In the genomic region with DNA sequence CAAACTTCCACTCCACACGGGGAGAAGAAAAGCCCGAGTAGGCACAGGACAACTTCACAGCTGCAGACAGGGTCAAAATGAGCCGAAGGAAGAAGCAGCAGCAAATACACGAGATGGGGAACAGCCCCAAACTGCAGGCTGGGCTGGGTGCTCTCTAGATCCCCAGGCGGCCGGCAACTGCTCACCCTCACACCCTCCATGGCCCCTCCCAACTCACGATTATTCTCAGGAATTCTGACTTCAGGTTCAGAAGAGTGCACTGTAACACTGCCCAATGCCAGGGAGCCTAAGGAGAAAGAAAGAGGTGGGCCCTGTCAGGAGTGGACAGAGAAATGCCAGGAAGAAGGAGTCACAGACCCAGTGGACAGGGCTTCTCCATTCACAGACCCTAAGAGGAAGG, we compare ENCODE assay signal across 30 cellular contexts. TPM values are rescaled to one million over a fixed set of nuclear protein-coding genes. Genes with fewer than 3 reads are reported as not detected.
"Had no signal": no experiment of that assay in that cellular context is flagged by ENCODE, and none has a peak within 500 bp of the region (broad histone marks: within the 10 kb centered on the region; RNA-seq: fewer than 3 reads in every experiment).

No MANE protein-coding gene starts in this region.

- H3K9me3 ChIP-seq: colonic mucosa, gastroesophageal sphincter, heart left ventricle, psoas muscle, sigmoid colon, spleen, suprapubic skin, uterus had no signal

- DNase-seq: central memory CD4-positive, alpha-beta T cell; colonic mucosa; effector memory CD4-positive, alpha-beta T cell; kidney; mammary epithelial cell; mesendoderm; naive thymus-derived CD8-positive, alpha-beta T cell; nephron progenitor cell; nucleus accumbens; psoas muscle; sigmoid colon; spleen; stimulated activated CD4-positive, alpha-beta T cell treated with anti-CD3 and anti-CD28 coated beads, Interleukin-4, amount 100 ng/mL, for 4 hours; stimulated activated naive CD4-positive, alpha-beta T cell; stimulated activated naive CD8-positive, alpha-beta T cell treated with anti-CD3 and anti-CD28 coated beads, Interleukin-15, amount 100 ng/mL, for 72 hours; uterus had no signal

- H3K27ac ChIP-seq: colonic mucosa, gastroesophageal sphincter, hepatocyte, psoas muscle, sigmoid colon, suprapubic skin, uterus had no signal

- H3K4me3 Mint-ChIP-seq: dendritic cell treated with granulocyte-macrophage colony-stimulating factor and Interleukin-4, amounts not matched to agents 40 ng/mL and 50 ng/mL, for 4 days; naive thymus-derived CD8-positive, alpha-beta T cell; nephron progenitor cell; stimulated activated naive CD8-positive, alpha-beta T cell treated with anti-CD3 and anti-CD28 coated beads, Interleukin-15, amount 100 ng/mL, for 72 hours; type B pancreatic cell had no signal

- ATAC-seq: esophagus mucosa; gastroesophageal sphincter; heart left ventricle; left lobe of liver; naive thymus-derived CD8-positive, alpha-beta T cell; psoas muscle; right cardiac atrium; stimulated activated naive CD8-positive, alpha-beta T cell treated with anti-CD3 and anti-CD28 coated beads, Interleukin-15, amount 100 ng/mL, for 72 hours had no signal

- H3K27me3 ChIP-seq: colonic mucosa, gastroesophageal sphincter, heart left ventricle, hepatocyte, sigmoid colon, spleen, suprapubic skin, uterus had no signal

- H3K27ac Mint-ChIP-seq: dendritic cell treated with granulocyte-macrophage colony-stimulating factor and Interleukin-4, amounts not matched to agents 40 ng/mL and 50 ng/mL, for 4 days; stimulated activated naive CD8-positive, alpha-beta T cell treated with anti-CD3 and anti-CD28 coated beads, Interleukin-15, amount 100 ng/mL, for 72 hours had no signal

- H3K4me3 ChIP-seq: colonic mucosa, gastroesophageal sphincter, heart left ventricle, hepatocyte, psoas muscle, sigmoid colon, spleen, suprapubic skin, uterus had no signal

- H3K36me3 Mint-ChIP-seq: type B pancreatic cell had no signal

- H3K4me1 ChIP-seq: colonic mucosa, gastroesophageal sphincter, psoas muscle, sigmoid colon, uterus had no signal

- H3K9me3 Mint-ChIP-seq: dendritic cell treated with granulocyte-macrophage colony-stimulating factor and Interleukin-4, amounts not matched to agents 40 ng/mL and 50 ng/mL, for 4 days; naive thymus-derived CD8-positive, alpha-beta T cell; nephron progenitor cell; stimulated activated naive CD8-positive, alpha-beta T cell treated with anti-CD3 and anti-CD28 coated beads, Interleukin-15, amount 100 ng/mL, for 72 hours; type B pancreatic cell had no signal

- H3K36me3 ChIP-seq: uterus had no signal

RNA-seq across cellular contexts. Expression of gene TSTD1, which starts 37.7 kb away (rescaled TPM):
- total RNA-seq: chondrocyte had no signal

RNA-seq across cellular contexts. Expression of gene ITLN2, which starts 46.5 kb away (rescaled TPM):
- total RNA-seq: chondrocyte; colonic mucosa; gastroesophageal sphincter; kidney; left lobe of liver; myocyte; naive thymus-derived CD8-positive, alpha-beta T cell; osteocyte; psoas muscle; renal cortical epithelial cell; sigmoid colon; skeletal muscle tissue; spleen; uterus had no signal
- polyA plus RNA-seq: naive thymus-derived CD8-positive, alpha-beta T cell; psoas muscle; spleen had no signal
